Comparison of ENCODE assay signal across 12 cellular contexts in the genomic region with DNA sequence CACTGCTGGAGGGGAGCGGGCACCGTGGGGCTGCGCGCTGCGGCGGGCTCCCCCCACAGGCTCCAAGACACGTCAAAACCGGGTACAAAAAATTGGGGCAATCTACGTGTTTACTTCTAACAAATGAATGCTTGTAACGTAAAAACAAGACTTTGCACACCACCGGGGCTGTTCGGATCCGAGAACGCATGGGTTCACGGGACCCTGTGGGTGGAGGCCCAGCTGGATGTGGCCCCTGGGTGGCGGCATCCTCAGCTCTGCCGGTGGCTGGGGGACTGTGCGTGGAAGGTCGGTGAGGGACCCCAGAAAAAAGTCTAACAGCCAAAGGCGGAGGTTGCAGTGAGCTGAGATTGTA. TPM values are rescaled to one million over a fixed set of nuclear protein-coding genes. Genes with fewer than 3 reads are reported as not detected.
DNase-seq lines count a peak whose midpoint lies in the region; ATAC-seq and TF ChIP-seq lines count a peak whose summit lies in the region.
"Had no signal": no experiment of that assay in that cellular context is flagged by ENCODE, and none has a peak within 500 bp of the region (broad histone marks: within the 10 kb centered on the region; RNA-seq: fewer than 3 reads in every experiment).

No MANE protein-coding gene starts in this region.

- H3K36me3 ChIP-seq in Peyer's patch: no peaks in the 10 kb centered on the region
- H3K36me3 ChIP-seq in neuronal stem cell (replicated peaks in 1 of 2; ENCODE audit: control insufficient read depth in 2 of 2, insufficient read depth in 2 of 2, low read length in 2 of 2): no peaks in the 10 kb centered on the region
- no peaks in the 10 kb centered on the region for H3K36me3 ChIP-seq in MG63
- H3K36me3 ChIP-seq: HAP-1 had no signal

- no peak overlapping the region for H2BK120ac ChIP-seq in neuronal stem cell (ENCODE audit: low read depth, low read length)

- H3K9ac ChIP-seq in neuronal stem cell (ENCODE audit: low read depth, low read length, poor library complexity): no peak overlapping the region

- H3K4me1 Mint-ChIP-seq in activated T-cell treated with anti-CD3 and anti-CD28 coated beads, Interleukin-2, amount 50 U/mL, for 72 hours (ENCODE audit: low read depth): peaks cover 5% of the 10 kb centered on the region
- peaks cover 7% of the 10 kb centered on the region for H3K4me1 Mint-ChIP-seq in activated T-cell treated with anti-CD3 and anti-CD28 coated beads, Interleukin-2, amount 50 U/mL, for 24 hours (ENCODE audit: low read depth)
- peaks cover 3% of the 10 kb centered on the region for H3K4me1 Mint-ChIP-seq in activated T-helper 2 cell treated with anti-CD3 and anti-CD28 coated beads, Interferon-gamma antibody, Interleukin-2, Interleukin-4, amounts not matched to agents 10 μg/mL and 5 μg/mL and 100 μg/mL, durations not matched to agents 14 hours and 24 hours and 36 hours (ENCODE audit: low read depth)

- no peak for TF ChIP-seq POLR2A in Peyer's patch (IDR thresholded peaks at IDR 0.05)

- no peaks in the 10 kb centered on the region for H3K36me3 Mint-ChIP-seq in activated T-cell treated with anti-CD3 and anti-CD28 coated beads, Interleukin-2, amount 50 U/mL, for 72 hours (ENCODE audit: insufficient read depth in 2 of 2)
- no peaks in the 10 kb centered on the region for H3K36me3 Mint-ChIP-seq in activated T-cell treated with anti-CD3 and anti-CD28 coated beads, Interleukin-2, amount 50 U/mL, for 24 hours (ENCODE audit: low read depth)
- no peaks in the 10 kb centered on the region for H3K36me3 Mint-ChIP-seq in activated T-helper 2 cell treated with anti-CD3 and anti-CD28 coated beads, Interferon-gamma antibody, Interleukin-2, Interleukin-4, amounts not matched to agents 10 μg/mL and 5 μg/mL and 100 μg/mL, durations not matched to agents 14 hours and 24 hours and 36 hours (ENCODE audit: low read depth)

- H3K27me3 ChIP-seq in Peyer's patch: no peaks in the 10 kb centered on the region
- peaks cover 0 to 29% (median 0%) of the 10 kb centered on the region in 3 experiments for H3K27me3 ChIP-seq in neuronal stem cell (ENCODE audit: control insufficient read depth in 3 of 3, insufficient read depth in 3 of 3, low read depth in 1 of 3, low read length in 3 of 3)
- no peaks in the 10 kb centered on the region for H3K27me3 ChIP-seq in MG63

- no peak overlapping the region for H4K91ac ChIP-seq in neuronal stem cell (ENCODE audit: low read depth, low read length, poor library complexity)

- no peak overlapping the region for H3K4me3 Mint-ChIP-seq in activated T-cell treated with anti-CD3 and anti-CD28 coated beads, Interleukin-2, amount 50 U/mL, for 72 hours
- no peak overlapping the region for H3K4me3 Mint-ChIP-seq in activated T-cell treated with anti-CD3 and anti-CD28 coated beads, Interleukin-2, amount 50 U/mL, for 24 hours
- H3K4me3 Mint-ChIP-seq in activated T-helper 2 cell treated with anti-CD3 and anti-CD28 coated beads, Interferon-gamma antibody, Interleukin-2, Interleukin-4, amounts not matched to agents 10 μg/mL and 5 μg/mL and 100 μg/mL, durations not matched to agents 14 hours and 24 hours and 36 hours (ENCODE audit: low read depth): no peak overlapping the region

- peak in 1 of 2 donors; percentile 25 for DNase-seq in activated T-cell treated with anti-CD3 and anti-CD28 coated beads, Interleukin-2, amount 50 U/mL, for 72 hours
- no peak for DNase-seq in activated T-cell treated with anti-CD3 and anti-CD28 coated beads, Interleukin-2, amount 50 U/mL, for 24 hours
- DNase-seq in GM12864 (ENCODE audit: low read depth) (no peak), Peyer's patch (no peak), neuronal stem cell (ENCODE audit: low spot score) (no peak), MG63 (no peak), cortex of kidney (lab: John Stamatoyannopoulos, UW) (no peak)
- no peak for DNase-seq in activated T-helper 2 cell treated with anti-CD3 and anti-CD28 coated beads, Interferon-gamma antibody, Interleukin-2, Interleukin-4, amounts not matched to agents 10 μg/mL and 5 μg/mL and 100 μg/mL, durations not matched to agents 14 hours and 24 hours and 36 hours (ENCODE audit: low spot score)

- H2BK15ac ChIP-seq in neuronal stem cell (ENCODE audit: low read length): no peak overlapping the region

- no peak overlapping the region for H3K4me2 ChIP-seq in neuronal stem cell (ENCODE audit: insufficient read depth, low read length, poor library complexity, severe bottlenecking)

- no peak overlapping the region for H2BK12ac ChIP-seq in neuronal stem cell (ENCODE audit: low read length)

- no peak overlapping the region for H3K27ac Mint-ChIP-seq in activated T-cell treated with anti-CD3 and anti-CD28 coated beads, Interleukin-2, amount 50 U/mL, for 72 hours
- H3K27ac Mint-ChIP-seq in activated T-cell treated with anti-CD3 and anti-CD28 coated beads, Interleukin-2, amount 50 U/mL, for 24 hours: no peak overlapping the region
- no peak overlapping the region for H3K27ac Mint-ChIP-seq in activated T-helper 2 cell treated with anti-CD3 and anti-CD28 coated beads, Interferon-gamma antibody, Interleukin-2, Interleukin-4, amounts not matched to agents 10 μg/mL and 5 μg/mL and 100 μg/mL, durations not matched to agents 14 hours and 24 hours and 36 hours

- H3K27ac ChIP-seq in Peyer's patch (peak overlapping the region in 1 of 4 donors; percentile 67), neuronal stem cell (replicated peaks; ENCODE audit: low read length) (no peak overlapping the region)
- H3K27ac ChIP-seq: SK-N-MC had no signal

- no peaks in the 10 kb centered on the region for H3K9me3 ChIP-seq in Peyer's patch
- H3K9me3 ChIP-seq in neuronal stem cell (replicated peaks in 1 of 2; ENCODE audit: control insufficient read depth in 2 of 2, insufficient read depth in 1 of 2, low read depth in 1 of 2, low read length in 2 of 2): no peaks in the 10 kb centered on the region
- no peaks in the 10 kb centered on the region for H3K9me3 ChIP-seq in MG63
- H3K9me3 ChIP-seq: Caco-2, HAP-1 had no signal

- H3K14ac ChIP-seq in neuronal stem cell (ENCODE audit: low read length): no peak overlapping the region

- H3K4me3 ChIP-seq in GM12864 (ENCODE audit: low read depth, low read length) (peak overlapping the region; percentile 2; the same call in 1 of the 2 replicates), Peyer's patch (peak overlapping the region in 3 of 4 donors; percentile 33 to 41 (median 39)), neuronal stem cell (ENCODE audit: low read length in 2 of 2) (no peak overlapping the region), MG63 (no peak overlapping the region)
- H3K4me3 ChIP-seq: HAP-1, SK-N-MC had no signal

- H2AK5ac ChIP-seq in neuronal stem cell (ENCODE audit: low read depth, low read length): peak overlapping the region; percentile 80

- H2AFZ ChIP-seq in neuronal stem cell (ENCODE audit: low read length): no peak overlapping the region

- ATAC-seq in activated T-cell treated with anti-CD3 and anti-CD28 coated beads, Interleukin-2, amount 50 U/mL, for 72 hours (replicated peaks in 1 of 2): peak; percentile 34 to 47

- no peak overlapping the region for H3K4ac ChIP-seq in neuronal stem cell (ENCODE audit: low read length)

- H3K27me3 Mint-ChIP-seq in activated T-cell treated with anti-CD3 and anti-CD28 coated beads, Interleukin-2, amount 50 U/mL, for 72 hours (ENCODE audit: low read depth): peaks cover 7% of the 10 kb centered on the region
- H3K27me3 Mint-ChIP-seq in activated T-cell treated with anti-CD3 and anti-CD28 coated beads, Interleukin-2, amount 50 U/mL, for 24 hours: peaks cover 11% of the 10 kb centered on the region
- no peaks in the 10 kb centered on the region for H3K27me3 Mint-ChIP-seq in activated T-helper 2 cell treated with anti-CD3 and anti-CD28 coated beads, Interferon-gamma antibody, Interleukin-2, Interleukin-4, amounts not matched to agents 10 μg/mL and 5 μg/mL and 100 μg/mL, durations not matched to agents 14 hours and 24 hours and 36 hours (ENCODE audit: low read depth)

- intact Hi-C loops in activated T-helper 2 cell treated with anti-CD3 and anti-CD28 coated beads, Interferon-gamma antibody, Interleukin-2, Interleukin-4, amounts not matched to agents 10 μg/mL and 5 μg/mL and 100 μg/mL, durations not matched to agents 14 hours and 24 hours and 36 hours (cut with micrococcal nuclease): loop anchor here (1.0 to 2.0 kb wide), 2 partner anchors 67 to 170 kb away; partner anchors contain the start of gene CEBPA

- H3K79me1 ChIP-seq in neuronal stem cell (ENCODE audit: low read depth, low read length): peaks cover 2% of the 10 kb centered on the region

- H3K4me1 ChIP-seq in Peyer's patch: peaks cover 0 to 4% (median 0%) of the 10 kb centered on the region in 4 donors
- no peaks in the 10 kb centered on the region for H3K4me1 ChIP-seq in neuronal stem cell (ENCODE audit: control insufficient read depth in 2 of 2, insufficient read depth in 1 of 2, low read depth in 1 of 2, low read length in 2 of 2)
- H3K4me1 ChIP-seq: HAP-1 had no signal

- TF ChIP-seq CTCF in GM12864 (IDR thresholded peaks at IDR 0.05; ENCODE audit: low read depth, low read length, missing control alignments) (peak; percentile 13), Peyer's patch (IDR thresholded peaks at IDR 0.05) (no peak)

- no CpG with 5 or more reads among the region's 20 CpGs for WGBS in neuronal stem cell (ENCODE audit: extremely low coverage in 2 of 2, insufficient read length in 2 of 2, insufficient replicate concordance in 1 of 2), 2 donors

- no peak overlapping the region for H3K18ac ChIP-seq in neuronal stem cell (ENCODE audit: low read length)

- H3K23ac ChIP-seq in neuronal stem cell (ENCODE audit: low read depth, low read length, poor library complexity): no peak overlapping the region

- H4K8ac ChIP-seq in neuronal stem cell (ENCODE audit: low read depth, low read length): no peak overlapping the region

- H2BK5ac ChIP-seq in neuronal stem cell (ENCODE audit: low read length): no peak overlapping the region

- no peaks in the 10 kb centered on the region for H3K9me3 Mint-ChIP-seq in activated T-cell treated with anti-CD3 and anti-CD28 coated beads, Interleukin-2, amount 50 U/mL, for 72 hours
- no peaks in the 10 kb centered on the region for H3K9me3 Mint-ChIP-seq in activated T-cell treated with anti-CD3 and anti-CD28 coated beads, Interleukin-2, amount 50 U/mL, for 24 hours
- no peaks in the 10 kb centered on the region for H3K9me3 Mint-ChIP-seq in activated T-helper 2 cell treated with anti-CD3 and anti-CD28 coated beads, Interferon-gamma antibody, Interleukin-2, Interleukin-4, amounts not matched to agents 10 μg/mL and 5 μg/mL and 100 μg/mL, durations not matched to agents 14 hours and 24 hours and 36 hours

RNA-seq across cellular contexts. Expression of gene SLC7A10, which starts 10.3 kb away (rescaled TPM):
- not detected for total RNA-seq in activated T-cell treated with anti-CD3 and anti-CD28 coated beads, Interleukin-2, amount 50 U/mL, for 72 hours
- total RNA-seq in Peyer's patch: not detected
- 1.1 TPM for polyA plus RNA-seq in neuronal stem cell (2013, experiment 1 of 2)
- 0.97 TPM for polyA plus RNA-seq in neuronal stem cell (2013, experiment 2 of 2)
- not detected in 2 replicates for total RNA-seq in activated T-helper 2 cell treated with anti-CD3 and anti-CD28 coated beads, Interferon-gamma antibody, Interleukin-2, Interleukin-4, amounts not matched to agents 10 μg/mL and 5 μg/mL and 100 μg/mL, durations not matched to agents 14 hours and 24 hours and 36 hours
- total RNA-seq in MG63 (2014; rRNA removed; shearing (Covaris generic); ENCODE audit: low replicate concordance): not detected in 2 replicates
- total RNA-seq: Caco-2, MCF 10A had no signal

RNA-seq across cellular contexts. Expression of gene LRP3, which starts 41.8 kb away (rescaled TPM):
- under 1 TPM in 1 of 2 donors, not detected in 1; 0.10 TPM for total RNA-seq in activated T-cell treated with anti-CD3 and anti-CD28 coated beads, Interleukin-2, amount 50 U/mL, for 72 hours
- 10 to 100 TPM in 1 of 4 donors, 1 to 10 TPM in 3; 6.7 to 25.6 (median 7.8) TPM for total RNA-seq in Peyer's patch
- 42.5 TPM for polyA plus RNA-seq in neuronal stem cell (2013, experiment 1 of 2)
- polyA plus RNA-seq in neuronal stem cell (2013, experiment 2 of 2): 38.5 TPM
- total RNA-seq in activated T-helper 2 cell treated with anti-CD3 and anti-CD28 coated beads, Interferon-gamma antibody, Interleukin-2, Interleukin-4, amounts not matched to agents 10 μg/mL and 5 μg/mL and 100 μg/mL, durations not matched to agents 14 hours and 24 hours and 36 hours: 0.21 and 0.30 TPM in 2 replicates
- 68.8 and 98.8 TPM in 2 replicates for total RNA-seq in MG63 (2014; rRNA removed; shearing (Covaris generic); ENCODE audit: low replicate concordance)

Comparison
In these comparisons a context has a peak if more than half of its experiments do, and no peak if none do; other contexts are left out.
1. H3K4me3 ChIP-seq: peak in GM12864 (single experiment) and Peyer's patch (3 of 4); none in neuronal stem cell (0 of 2) and MG63 (single experiment).